35 cellular contexts compared by ENCODE assay signal in the genomic region with DNA sequence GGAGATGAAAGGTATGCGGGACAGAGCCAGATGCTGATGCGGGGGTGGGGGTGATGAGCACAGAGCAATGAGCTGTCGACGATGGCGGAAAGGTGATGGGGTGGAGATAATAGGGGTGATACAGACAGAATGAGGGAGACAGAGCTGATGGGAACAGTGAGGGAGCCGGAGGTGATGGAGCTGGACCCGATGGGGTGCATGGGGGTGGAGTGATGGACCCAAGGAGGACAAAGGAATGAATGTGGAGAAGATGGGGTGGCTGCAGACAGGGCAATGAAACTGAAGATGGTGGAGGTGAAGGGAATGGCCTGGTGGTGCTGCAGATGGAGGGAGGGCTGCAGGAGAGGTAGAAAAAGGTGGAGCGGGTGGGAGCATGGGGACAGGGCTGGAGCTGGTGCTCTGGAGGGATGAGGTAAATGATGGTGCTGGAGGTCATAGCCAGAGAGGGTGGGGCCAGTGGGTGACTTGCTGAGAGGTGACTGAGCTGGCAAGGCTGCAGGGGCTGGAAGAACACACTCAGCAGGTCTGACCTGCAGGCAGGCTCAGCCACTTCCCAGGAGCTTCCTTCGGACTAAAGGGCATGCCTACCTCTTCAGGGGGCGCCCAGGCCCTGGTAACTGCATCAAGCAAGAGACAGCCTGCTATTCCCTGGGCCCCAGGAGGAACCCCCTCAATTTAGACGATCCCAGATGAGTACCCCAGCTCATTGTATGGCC. TPM values are rescaled to one million over a fixed set of nuclear protein-coding genes. Genes with fewer than 3 reads are reported as not detected.
"Had no signal": no experiment of that assay in that cellular context is flagged by ENCODE, and none has a peak within 500 bp of the region (broad histone marks: within the 10 kb centered on the region; RNA-seq: fewer than 3 reads in every experiment).

No MANE protein-coding gene starts in this region.

- H3K27ac ChIP-seq: adrenal gland, body of pancreas, colonic mucosa, gastrocnemius medialis, hepatocyte, left ventricle myocardium inferior, neutrophil, ovary, prostate gland, sigmoid colon, thoracic aorta, VCaP had no signal

- DNase-seq: activated CD4-positive, alpha-beta T cell treated with anti-CD3 and anti-CD28 coated beads for 48 hours; activated CD4-positive, alpha-beta T cell treated with anti-CD3 and anti-CD28 coated beads, Interleukin-2, amount 50 U/mL, for 48 hours; activated CD8-positive, alpha-beta memory T cell treated with anti-CD3 and anti-CD28 coated beads for 24 hours; activated effector memory CD4-positive, alpha-beta T cell treated with anti-CD3 and anti-CD28 coated beads, Interleukin-2, amount 50 U/mL, for 16 hours; activated naive CD4-positive, alpha-beta T cell treated with anti-CD3 and anti-CD28 coated beads for 36 hours; activated naive CD8-positive, alpha-beta T cell treated with anti-CD3 and anti-CD28 coated beads for 36 hours; adrenal gland; aorta; body of pancreas; colonic mucosa; effector CD8-positive, alpha-beta T cell; gastrocnemius medialis; islet precursor cell; left ventricle myocardium inferior; mucosa of descending colon; ovary; retina; sigmoid colon; small intestine; stimulated activated CD4-positive, alpha-beta T cell treated with anti-CD3 and anti-CD28 coated beads, Interleukin-4, amount 100 ng/mL, for 24 hours had no signal

- H3K27me3 ChIP-seq: adrenal gland, body of pancreas, colonic mucosa, ovary had no signal

- H3K4me3 ChIP-seq: adrenal gland, body of pancreas, colonic mucosa, gastrocnemius medialis, hepatocyte, left ventricle myocardium inferior, mucosa of descending colon, ovary, prostate gland, sigmoid colon, thoracic aorta had no signal

- FAIRE-seq: endometrium, small intestine, urothelium cell line had no signal

- H2AFZ ChIP-seq: hepatocyte had no signal

- H3K9me3 ChIP-seq: adrenal gland, body of pancreas, colonic mucosa, gastrocnemius medialis, left ventricle myocardium inferior, mucosa of descending colon, neutrophil, ovary, prostate gland, sigmoid colon, thoracic aorta had no signal

- H3K4me1 ChIP-seq: adrenal gland, colonic mucosa, prostate gland had no signal

- H3K4me2 ChIP-seq: hepatocyte had no signal

- H3K36me3 ChIP-seq: adrenal gland, colonic mucosa, gastrocnemius medialis, left ventricle myocardium inferior, neutrophil, ovary, prostate gland, sigmoid colon, thoracic aorta had no signal

- ATAC-seq: activated CD4-positive, CD25-positive, alpha-beta regulatory T cell treated with anti-CD3 and anti-CD28 coated beads, Interleukin-2, amount 50 U/mL, for 24 hours; body of pancreas; gastrocnemius medialis; mucosa of descending colon; natural killer cell treated with Interleukin-12 subunit alpha and Interleukin-12 subunit beta and Interleukin-15 and Interleukin-18, amount 100 ng/mL, for 72 hours; stimulated activated effector memory CD8-positive, alpha-beta T cell treated with anti-CD3 and anti-CD28 coated beads, Interleukin-12 subunit alpha, Interleukin-12 subunit beta, amount 100 ng/mL, for 72 hours had no signal

- H3K79me2 ChIP-seq: hepatocyte had no signal

RNA-seq across cellular contexts. Expression of gene FOXS1, which starts 6.0 kb away (rescaled TPM):
- total RNA-seq: activated naive CD4-positive, alpha-beta T cell treated with anti-CD3 and anti-CD28 coated beads for 36 hours; activated naive CD8-positive, alpha-beta T cell treated with anti-CD3 and anti-CD28 coated beads for 36 hours; epithelial cell of proximal tubule; mesenteric fat pad; natural killer cell treated with Interleukin-12 subunit alpha and Interleukin-12 subunit beta and Interleukin-15 and Interleukin-18, amount 100 ng/mL, for 72 hours; sigmoid colon; subcutaneous adipose tissue had no signal

RNA-seq across cellular contexts. Expression of gene DUSP15, which starts 18.9 kb away (rescaled TPM):
- total RNA-seq: activated naive CD4-positive, alpha-beta T cell treated with anti-CD3 and anti-CD28 coated beads for 36 hours; activated naive CD8-positive, alpha-beta T cell treated with anti-CD3 and anti-CD28 coated beads for 36 hours; epithelial cell of proximal tubule; natural killer cell treated with Interleukin-12 subunit alpha and Interleukin-12 subunit beta and Interleukin-15 and Interleukin-18, amount 100 ng/mL, for 72 hours had no signal

RNA-seq across cellular contexts. Expression of gene TTLL9, which starts 19.0 kb away (rescaled TPM):
- total RNA-seq: activated naive CD4-positive, alpha-beta T cell treated with anti-CD3 and anti-CD28 coated beads for 36 hours; activated naive CD8-positive, alpha-beta T cell treated with anti-CD3 and anti-CD28 coated beads for 36 hours; colonic mucosa; dermis microvascular lymphatic vessel endothelial cell; epithelial cell of proximal tubule; gastrocnemius medialis; hepatocyte; myocyte; natural killer cell treated with Interleukin-12 subunit alpha and Interleukin-12 subunit beta and Interleukin-15 and Interleukin-18, amount 100 ng/mL, for 72 hours; thoracic aorta had no signal

RNA-seq across cellular contexts. Expression of gene MYLK2, which starts 32.2 kb away (rescaled TPM):
- total RNA-seq: epithelial cell of proximal tubule, hepatocyte, mesenteric fat pad, subcutaneous adipose tissue, thoracic aorta had no signal
